ENCODE assay signal across 21 cellular contexts in the genomic region with DNA sequence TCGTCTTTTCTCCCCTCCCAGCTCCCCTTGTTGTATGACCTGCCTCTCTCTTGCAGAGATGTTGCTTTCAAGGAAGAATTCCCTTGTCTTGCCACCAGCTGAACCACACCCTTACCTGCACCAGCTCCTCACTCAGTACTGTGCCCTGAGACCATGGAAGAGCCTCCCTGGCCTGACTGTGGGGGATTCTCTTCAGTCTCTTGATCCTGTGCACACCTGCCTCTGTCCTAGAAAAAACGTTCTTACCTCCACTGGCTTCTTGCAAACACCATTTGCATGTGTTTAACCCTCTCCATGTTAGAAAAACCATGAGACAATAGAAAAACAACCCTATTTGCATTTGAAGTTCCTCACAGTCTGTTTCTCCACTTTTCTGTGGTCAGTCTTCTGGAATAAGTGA. TPM values are rescaled to one million over a fixed set of nuclear protein-coding genes. Genes with fewer than 3 reads are reported as not detected.
DNase-seq lines count a peak whose midpoint lies in the region; ATAC-seq, FAIRE-seq and TF ChIP-seq lines count a peak whose summit lies in the region.
"Had no signal": no experiment of that assay in that cellular context is flagged by ENCODE, and none has a peak within 500 bp of the region (broad histone marks: within the 10 kb centered on the region; RNA-seq: fewer than 3 reads in every experiment).

No MANE protein-coding gene starts in this region.

- no peak for ATAC-seq in activated CD8-positive, alpha-beta T cell treated with anti-CD3 and anti-CD28 coated beads, Interleukin-2, amount 10 ng/mL, durations not matched to agents 7 days and 5 days
- no peak for ATAC-seq in GM19395 (IDR thresholded peaks at IDR 0.05; ENCODE audit: unreplicated experiment)

- H3K36me3 Mint-ChIP-seq in H9 (ENCODE audit: insufficient read depth in 1 of 3, low read depth in 3 of 3), result no peaks in the 10 kb centered on the region
- H3K36me3 Mint-ChIP-seq in activated CD8-positive, alpha-beta T cell treated with anti-CD3 and anti-CD28 coated beads, Interleukin-2, amount 10 ng/mL, durations not matched to agents 7 days and 5 days (ENCODE audit: low read depth), result no peaks in the 10 kb centered on the region
- H3K36me3 Mint-ChIP-seq: CD8-positive, alpha-beta memory T cell had no signal

- H3K4me1 Mint-ChIP-seq in H9, result peaks cover 0 to 3% of the 10 kb centered on the region in 2 experiments; a peak in 1 of 4 replicates
- H3K4me1 Mint-ChIP-seq in activated CD8-positive, alpha-beta T cell treated with anti-CD3 and anti-CD28 coated beads, Interleukin-2, amount 10 ng/mL, durations not matched to agents 7 days and 5 days (ENCODE audit: low read depth), result no peaks in the 10 kb centered on the region
- H3K4me1 Mint-ChIP-seq: CD8-positive, alpha-beta memory T cell had no signal

- H3K4me3 ChIP-seq in OCI-LY1 (ENCODE audit: low read depth, low read length, poor library complexity, severe bottlenecking) (peak overlapping the region; percentile 14), adrenal gland (no peak overlapping the region)
- H3K4me3 ChIP-seq: BLaER1 had no signal

- H3K4me2 ChIP-seq in H9 (ENCODE audit: insufficient read depth, insufficient read length, low read length), result peak overlapping the region; percentile 22
- peak overlapping the region; percentile 36; the same call in 1 of the 2 replicates for H3K4me2 ChIP-seq in OCI-LY1 (ENCODE audit: low read length)
- H3K4me2 ChIP-seq: BLaER1 had no signal

- no peaks in the 10 kb centered on the region; a peak in 1 of 5 replicates for H3K9me3 Mint-ChIP-seq in H9
- H3K9me3 Mint-ChIP-seq in activated CD8-positive, alpha-beta T cell treated with anti-CD3 and anti-CD28 coated beads, Interleukin-2, amount 10 ng/mL, durations not matched to agents 7 days and 5 days (ENCODE audit: insufficient read depth), result no peaks in the 10 kb centered on the region
- H3K9me3 Mint-ChIP-seq: CD8-positive, alpha-beta memory T cell; IgD-negative memory B cell had no signal

- no peak overlapping the region for H4K8ac ChIP-seq in H9 (replicated peaks; ENCODE audit: insufficient read length, low read depth, low read length)

- peak; percentile 46 for FAIRE-seq in D721Med (lab: Jason Lieb, UNC)
- FAIRE-seq: GM12891, GM19239, H54 had no signal

- H3K36me3 ChIP-seq in OCI-LY1 (ENCODE audit: insufficient read depth, low read length) (no peaks in the 10 kb centered on the region), adrenal gland (replicated peaks in 1 of 2) (no peaks in the 10 kb centered on the region)
- H3K36me3 ChIP-seq: BLaER1 had no signal

- H3K4me1 ChIP-seq in H9 (ENCODE audit: insufficient read depth, low read length) (peaks cover 14% of the 10 kb centered on the region; the same call in 1 of the 2 replicates), OCI-LY1 (ENCODE audit: insufficient read depth, low read length, severe bottlenecking) (peaks cover 42% of the 10 kb centered on the region), adrenal gland (replicated peaks in 1 of 2) (no peaks in the 10 kb centered on the region)
- H3K4me1 ChIP-seq: BLaER1, Caco-2 had no signal

- H3K27me3 ChIP-seq in H9 (ENCODE audit: insufficient read depth, low read length) (no peaks in the 10 kb centered on the region), OCI-LY1 (ENCODE audit: insufficient read depth, low read length) (no peaks in the 10 kb centered on the region), adrenal gland (no peaks in the 10 kb centered on the region)
- H3K27me3 ChIP-seq: BLaER1 had no signal

- WGBS in H9 (ENCODE audit: extremely low coverage, insufficient read length, low lambda C conversion rate), result no CpG with 5 or more reads among the region's 2 CpGs
- 14 to 33% (median 24%) methylated on average over 2 of the region's 2 CpGs for WGBS in adrenal gland, 4 donors

- no peak for TF ChIP-seq POLR2A in adrenal gland (IDR thresholded peaks at IDR 0.05)

- POLR2A ChIA-PET in activated CD8-positive, alpha-beta T cell treated with anti-CD3 and anti-CD28 coated beads, Interleukin-2, amount 10 ng/mL, durations not matched to agents 7 days and 5 days (lab: Charles Lee), result no interaction called here

- H2AFZ ChIP-seq in H9 (ENCODE audit: low read length) (no peak overlapping the region), OCI-LY1 (ENCODE audit: low read length) (no peak overlapping the region)

- H2BK12ac ChIP-seq in H9 (ENCODE audit: insufficient read length, low read depth, low read length), result no peak overlapping the region

- no peak overlapping the region for H3K14ac ChIP-seq in H9 (ENCODE audit: insufficient read depth, low read length)

- no peak overlapping the region for H3K56ac ChIP-seq in H9 (ENCODE audit: insufficient read length, low read depth, low read length)

- CTCF ChIA-PET in activated CD8-positive, alpha-beta T cell treated with anti-CD3 and anti-CD28 coated beads, Interleukin-2, amount 10 ng/mL, durations not matched to agents 7 days and 5 days (lab: Charles Lee), result no interaction called here

- H3K27me3 Mint-ChIP-seq in H9 (ENCODE audit: low read depth), result no peaks in the 10 kb centered on the region
- peaks cover 6% of the 10 kb centered on the region for H3K27me3 Mint-ChIP-seq in activated CD8-positive, alpha-beta T cell treated with anti-CD3 and anti-CD28 coated beads, Interleukin-2, amount 10 ng/mL, durations not matched to agents 7 days and 5 days (ENCODE audit: low read depth)

- no peaks in the 10 kb centered on the region for H3K9me2 ChIP-seq in OCI-LY1 (ENCODE audit: low read depth, low read length)

- no peak overlapping the region for H2AK5ac ChIP-seq in H9 (ENCODE audit: insufficient read length, low read length)

- H2BK15ac ChIP-seq in H9 (ENCODE audit: low read depth, low read length), result no peak overlapping the region

- H2BK120ac ChIP-seq in H9 (ENCODE audit: low read depth, low read length, poor library complexity, severe bottlenecking), result no peak overlapping the region

- no peaks in the 10 kb centered on the region for H3K9me3 ChIP-seq in H9 (ENCODE audit: control insufficient read depth, low read depth, low read length)
- H3K9me3 ChIP-seq in OCI-LY1 (ENCODE audit: low read length), result no peaks in the 10 kb centered on the region
- H3K9me3 ChIP-seq in adrenal gland (replicated peaks in 1 of 3), result no peaks in the 10 kb centered on the region
- H3K9me3 ChIP-seq: BLaER1, Caco-2 had no signal

- H3K79me2 ChIP-seq in H9 (ENCODE audit: insufficient read depth, low read length), result no peaks in the 10 kb centered on the region
- H3K79me2 ChIP-seq in OCI-LY1 (ENCODE audit: insufficient read depth, low read length), result no peaks in the 10 kb centered on the region

- H4K5ac ChIP-seq in H9 (ENCODE audit: insufficient read length, low read depth, low read length), result no peak overlapping the region

- H2BK20ac ChIP-seq in H9 (ENCODE audit: low read depth, low read length, poor library complexity, severe bottlenecking), result no peak overlapping the region

- intact Hi-C loops in adrenal gland (cut with DNase I), result no loop called here

- H3K4me3 Mint-ChIP-seq in H9, result no peak overlapping the region
- no peak overlapping the region for H3K4me3 Mint-ChIP-seq in activated CD8-positive, alpha-beta T cell treated with anti-CD3 and anti-CD28 coated beads, Interleukin-2, amount 10 ng/mL, durations not matched to agents 7 days and 5 days
- H3K4me3 Mint-ChIP-seq: CD8-positive, alpha-beta memory T cell; IgD-negative memory B cell had no signal

- H3K9ac ChIP-seq in H9 (ENCODE audit: extremely low read depth, insufficient read length, low read length) (no peak overlapping the region), OCI-LY1 (ENCODE audit: low read length) (no peak overlapping the region; the same call in 1 of the 2 replicates)
- H3K9ac ChIP-seq: BLaER1 had no signal

- no peaks in the 10 kb centered on the region for H3F3A ChIP-seq in OCI-LY1 (ENCODE audit: insufficient read depth, low read length)

- no peak overlapping the region for H4K91ac ChIP-seq in H9 (ENCODE audit: insufficient read length, low read depth, low read length)

- no peak overlapping the region for H3T11ph ChIP-seq in H9 (ENCODE audit: low read length)

- DNase-seq in D721Med (ENCODE audit: insufficient read length, low spot score) (no peak), H9 (no peak), iPS DF 19.7 (ENCODE audit: low read depth, low spot score) (peak; percentile 17), adrenal gland (no peak)
- no peak for DNase-seq in activated CD8-positive, alpha-beta T cell treated with anti-CD3 and anti-CD28 coated beads, Interleukin-2, amount 10 ng/mL, durations not matched to agents 7 days and 5 days
- no peak for DNase-seq in stimulated activated CD4-positive, alpha-beta T cell treated with anti-CD3 and anti-CD28 coated beads, Interleukin-12 subunit alpha, Interleukin-12 subunit beta, amount 100 ng/mL, for 4 hours
- DNase-seq: Caco-2; CD8-positive, alpha-beta memory T cell; DMS53; KG1 had no signal

- no peak overlapping the region for H2BK5ac ChIP-seq in H9 (ENCODE audit: insufficient read length, low read length)

- no peak overlapping the region for H3K23ac ChIP-seq in H9 (ENCODE audit: insufficient read length, low read depth, low read length)

- H3K27ac ChIP-seq in H9 (ENCODE audit: insufficient read length, low read depth, low read length) (no peak overlapping the region), OCI-LY1 (ENCODE audit: low read depth, low read length, poor library complexity, severe bottlenecking) (peak overlapping the region; percentile 72), adrenal gland (no peak overlapping the region)
- H3K27ac ChIP-seq: 22Rv1, BLaER1 had no signal

- TF ChIP-seq CTCF in D721Med (IDR thresholded peaks at IDR 0.05; ENCODE audit: insufficient read depth, missing control alignments) (no peak), H9 (conservative IDR thresholded peaks at IDR 0.05) (no peak), OCI-LY1 (IDR thresholded peaks at IDR 0.05; ENCODE audit: low read length) (no peak), adrenal gland (IDR thresholded peaks at IDR 0.05) (no peak)

- H3K4ac ChIP-seq in H9 (ENCODE audit: low read depth, low read length), result no peak overlapping the region

- no peak overlapping the region for H3K27ac Mint-ChIP-seq in H9
- H3K27ac Mint-ChIP-seq in activated CD8-positive, alpha-beta T cell treated with anti-CD3 and anti-CD28 coated beads, Interleukin-2, amount 10 ng/mL, durations not matched to agents 7 days and 5 days, result no peak overlapping the region
- H3K27ac Mint-ChIP-seq: CD8-positive, alpha-beta memory T cell; IgD-negative memory B cell had no signal

- no peaks in the 10 kb centered on the region for H3K79me1 ChIP-seq in H9 (ENCODE audit: insufficient read depth, low read depth, low read length, poor library complexity, severe bottlenecking)

- no peaks in the 10 kb centered on the region for H3K23me2 ChIP-seq in H9 (ENCODE audit: insufficient read length, low read depth, low read length, poor library complexity, severe bottlenecking)

- H4K20me1 ChIP-seq in H9 (ENCODE audit: control insufficient read depth, insufficient read depth, insufficient read length) (no peaks in the 10 kb centered on the region), OCI-LY1 (ENCODE audit: insufficient read depth, low read length) (no peaks in the 10 kb centered on the region)
- H4K20me1 ChIP-seq: BLaER1 had no signal

- H3K18ac ChIP-seq in H9 (ENCODE audit: insufficient read length, low read depth, low read length), result no peak overlapping the region

RNA-seq across cellular contexts. Expression of gene FCRL4, which starts 43.3 kb away (rescaled TPM):
- total RNA-seq in H9 (2021), result not detected in 2 replicates
- total RNA-seq in adrenal gland, result not detected
- polyA plus RNA-seq in adrenal gland, result not detected
- not detected for total RNA-seq in activated CD8-positive, alpha-beta T cell treated with anti-CD3 and anti-CD28 coated beads, Interleukin-2, amount 10 ng/mL, durations not matched to agents 7 days and 5 days
- total RNA-seq: A673; Caco-2; CD8-positive, alpha-beta memory T cell; Daoy; G401 had no signal
- polyA plus RNA-seq: CD8-positive, alpha-beta memory T cell had no signal

RNA-seq across cellular contexts. Expression of gene FCRL3, which starts 59.4 kb away (rescaled TPM):
- total RNA-seq in H9 (2021) (not detected in 2 replicates), adrenal gland (under 1 TPM in 3 of 8 donors, not detected in 5; 0.10 to 0.46 (median 0.29) TPM)
- under 1 TPM; 0.03 to 0.08 (median 0.04) TPM for polyA plus RNA-seq in adrenal gland
- under 1 TPM; 0.37 to 0.42 TPM for total RNA-seq in activated CD8-positive, alpha-beta T cell treated with anti-CD3 and anti-CD28 coated beads, Interleukin-2, amount 10 ng/mL, durations not matched to agents 7 days and 5 days
- total RNA-seq: A673, Caco-2, Daoy, G401 had no signal
